In the genomic region with DNA sequence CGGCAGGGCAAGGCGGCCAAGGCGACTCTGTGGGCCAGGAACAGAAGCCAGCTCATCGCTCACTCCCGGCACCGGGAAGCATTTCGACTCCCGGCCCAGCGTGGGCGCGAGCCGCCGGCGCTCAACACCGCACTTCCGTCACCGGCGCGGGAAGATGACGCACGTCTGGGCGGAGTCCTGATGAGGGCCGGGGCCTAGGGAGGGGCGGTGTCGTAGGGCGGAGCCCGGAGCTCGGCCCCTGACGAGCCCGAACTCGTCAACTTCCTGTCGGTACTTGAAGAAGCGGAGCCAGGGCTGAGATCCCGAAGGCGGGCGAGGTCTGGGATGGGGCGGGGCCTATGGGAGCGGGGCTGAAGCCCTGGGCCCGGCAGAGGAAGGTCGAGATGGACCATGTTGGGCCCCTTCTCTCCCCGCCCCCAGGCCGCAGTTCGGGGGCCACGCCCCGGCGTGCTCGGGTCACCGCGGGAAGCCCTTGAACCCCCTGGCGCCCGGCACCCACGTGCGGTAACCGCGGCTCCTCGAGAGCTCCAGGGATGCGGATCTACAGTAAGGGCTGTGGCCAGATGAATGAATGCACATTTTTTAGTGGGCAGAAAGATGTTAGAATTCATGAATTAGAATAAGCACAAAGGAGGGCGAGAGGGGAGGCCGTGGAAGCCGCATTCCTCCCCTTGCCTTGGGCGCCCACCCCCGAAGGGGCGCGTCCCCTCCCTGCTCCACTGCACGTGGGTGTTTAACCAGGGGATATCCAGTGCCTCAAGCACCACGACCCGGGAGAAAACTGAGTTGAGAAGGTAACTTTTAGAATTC, we compare ENCODE assay signal across 8 cellular contexts. TPM values are rescaled to one million over a fixed set of nuclear protein-coding genes. Genes with fewer than 3 reads are reported as not detected.
DNase-seq lines count a peak whose midpoint lies in the region; ATAC-seq and TF ChIP-seq lines count a peak whose summit lies in the region.

A gene with protein sequence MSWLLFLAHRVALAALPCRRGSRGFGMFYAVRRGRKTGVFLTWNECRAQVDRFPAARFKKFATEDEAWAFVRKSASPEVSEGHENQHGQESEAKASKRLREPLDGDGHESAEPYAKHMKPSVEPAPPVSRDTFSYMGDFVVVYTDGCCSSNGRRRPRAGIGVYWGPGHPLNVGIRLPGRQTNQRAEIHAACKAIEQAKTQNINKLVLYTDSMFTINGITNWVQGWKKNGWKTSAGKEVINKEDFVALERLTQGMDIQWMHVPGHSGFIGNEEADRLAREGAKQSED (minus strand): TSS at position 129 of the 810 bp plus-strand sequence. CDS start 73 bp downstream, at position 56.

- intact Hi-C loops in natural killer cell (cut with micrococcal nuclease): loop anchor here (1.0 to 5.0 kb wide), 3 partner anchors 17 to 94 kb away; a partner anchor contains a TSS

- peak; percentile 95 to 100 (median 95) for ATAC-seq in natural killer cell

- no peaks in the 10 kb centered on the region for H3K27me3 Mint-ChIP-seq in natural killer cell (ENCODE audit: low read depth in 2 of 2)

- no peak for TF ChIP-seq CTCF in natural killer cell (IDR thresholded peaks at IDR 0.05)

- H3K4me3 ChIP-seq in H7 (ENCODE audit: insufficient read depth, low read depth, low read length): peak within 1 kb of the TSS; percentile 97

- H3K4me1 Mint-ChIP-seq in natural killer cell: peaks cover 15 to 28% of the 10 kb centered on the region in 2 donors

- no peaks in the 10 kb centered on the region for H3K9me3 Mint-ChIP-seq in natural killer cell

- DNase-seq in ELF-1 (ENCODE audit: low read depth, low spot score) (peak; percentile 100), H7 (peak; percentile 100), M059J (ENCODE audit: low read depth) (peak; percentile 96), SHP77 (lab: John Stamatoyannopoulos, UW) (peak; percentile 99), fibroblast of peridontal ligament (ENCODE audit: extremely low read depth) (peak; percentile 98), natural killer cell (peak; percentile 100)
- peak; percentile 97 for DNase-seq in activated effector memory CD4-positive, alpha-beta T cell treated with Interleukin-2 at 50 U/mL for 16 hours
- peak; percentile 97 for DNase-seq in stimulated activated naive CD4-positive, alpha-beta T cell treated with Interleukin-2 at 50 U/mL for 16 hours (lab: John Stamatoyannopoulos, UW)

- no peaks in the 10 kb centered on the region for H3K27me3 ChIP-seq in H7 (ENCODE audit: control insufficient read depth, insufficient read depth, low read length)

- no peaks in the 10 kb centered on the region for H3K36me3 Mint-ChIP-seq in natural killer cell

- H3K36me3 ChIP-seq in H7 (replicated peaks; ENCODE audit: control insufficient read depth, insufficient read depth, low read length): peaks cover 17% of the 10 kb centered on the region

- peak within 1 kb of the TSS; percentile 90 for H3K4me3 Mint-ChIP-seq in natural killer cell

- H3K27ac Mint-ChIP-seq in natural killer cell: peak within 1 kb of the TSS; percentile 91 to 98

RNA-seq across cellular contexts. Expression of the gene that starts here (rescaled TPM):
- 40.4 and 42.8 TPM in 2 replicates for total RNA-seq in H7 (2014; rRNA removed; shearing (Covaris generic))
- 17.6 and 27.7 TPM in 2 replicates for total RNA-seq in M059J (2014; rRNA removed; shearing (Covaris generic))
- 10 to 100 TPM; 25.6 to 30.6 (median 26.3) TPM for total RNA-seq in natural killer cell

Comparison
In these comparisons a context has a peak if more than half of its experiments do, and no peak if none do; other contexts are left out.
1. Peak in every context shown above with its lines: DNase-seq, ATAC-seq and H3K4me3 ChIP-seq.